ENCODE assay signal across 8 cellular contexts in genomic region chr16:53130193-53131049, GRCh38.
DNase-seq lines count a peak whose midpoint lies in the region; ATAC-seq and TF ChIP-seq lines count a peak whose summit lies in the region.

No MANE protein-coding gene starts in this region.

- H3K36me3 ChIP-seq in prostate gland (no peaks in the 10 kb centered on the region), urinary bladder (ENCODE audit: insufficient read depth) (no peaks in the 10 kb centered on the region)

- intact Hi-C loops in left ventricle myocardium superior (cut with micrococcal nuclease), result no loop called here
- intact Hi-C loops in prostate gland (cut with DNase I), result loop anchor here (1.0 to 5.0 kb wide), 4 partner anchors 32 to 372 kb away; partner anchors contain the start of gene AKTIP

- H3K4me1 ChIP-seq in prostate gland (replicated peaks) (no peaks in the 10 kb centered on the region), urinary bladder (ENCODE audit: insufficient read depth) (no peaks in the 10 kb centered on the region)

- WGBS in prostate gland, result under 1% methylated on average over 67 of the region's 109 CpGs
- under 1% methylated on average over 109 of the region's 109 CpGs for WGBS in urinary bladder

- in situ Hi-C loops in GM13976 (cut with MboI; ENCODE audit: low sequenced_read_pairs, unreplicated experiment), result no loop called here

- H3K9me3 ChIP-seq in prostate gland, result no peaks in the 10 kb centered on the region

- DNase-seq in GM13976 (ENCODE audit: low spot score) (peak; percentile 97), NCI-H1436 treated with DMSO at 0.1 percent for 48 hours (lab: John Stamatoyannopoulos, UW) (peak; percentile 65), T follicular helper cell (ENCODE audit: low read depth) (peak; percentile 92), amniotic epithelial cell (ENCODE audit: low read depth) (peak; percentile 94), left ventricle myocardium superior (peak; percentile 98), prostate gland (ENCODE audit: low spot score) (peak; percentile 97)

- H3K27me3 ChIP-seq in prostate gland (replicated peaks; ENCODE audit: insufficient read depth), result no peaks in the 10 kb centered on the region

- peak; percentile 67 for TF ChIP-seq POLR2A in prostate gland (IDR thresholded peaks at IDR 0.05)

- TF ChIP-seq CTCF in GM13976 (IDR thresholded peaks at IDR 0.05; ENCODE audit: borderline replicate concordance, control extremely low read depth, extremely low read depth, insufficient read depth, missing control alignments), result peak; percentile 86
- TF ChIP-seq CTCF in prostate gland (IDR thresholded peaks at IDR 0.05), result peak; percentile 44 to 95 (median 78)

- peak; percentile 82 for ATAC-seq in HG02870 (IDR thresholded peaks at IDR 0.05; ENCODE audit: unreplicated experiment)
- ATAC-seq in left ventricle myocardium superior, result peak; percentile 93

- peak overlapping the region; percentile 83 to 86 for H3K4me3 ChIP-seq in prostate gland
- H3K4me3 ChIP-seq in urinary bladder (ENCODE audit: low read depth, low read length), result peak overlapping the region; percentile 100

- H3K27ac ChIP-seq in prostate gland, result peak overlapping the region; percentile 93 to 94
- peak overlapping the region; percentile 97 for H3K27ac ChIP-seq in urinary bladder (ENCODE audit: low read depth)

Comparison
In these comparisons a context has a peak if more than half of its experiments do, and no peak if none do; other contexts are left out.
1. Peak in every context shown above with its lines: DNase-seq, ATAC-seq, H3K4me3 ChIP-seq and H3K27ac ChIP-seq.